Comparison of ENCODE assay signal across 17 cellular contexts in genomic region chr4:2247128-2248043, GRCh38. TPM values are rescaled to one million over a fixed set of nuclear protein-coding genes. Genes with fewer than 3 reads are reported as not detected.
DNase-seq lines count a peak whose midpoint lies in the region; ATAC-seq, FAIRE-seq and TF ChIP-seq lines count a peak whose summit lies in the region.
"Had no signal": no experiment of that assay in that cellular context is flagged by ENCODE, and none has a peak within 500 bp of the region (broad histone marks: within the 10 kb centered on the region; RNA-seq: fewer than 3 reads in every experiment).

No MANE protein-coding gene starts in this region.

- H2AFZ ChIP-seq in PC-9, result no peak overlapping the region
- H2AFZ ChIP-seq: parathyroid adenoma had no signal

- WGBS in right lobe of liver (ENCODE audit: insufficient coverage, low coverage, low lambda C conversion rate, missing lambda C conversion rate), result no CpG with 5 or more reads among the region's 42 CpGs

- H3K4me3 ChIP-seq in right lobe of liver (no peak overlapping the region), PC-9 (no peak overlapping the region)
- H3K4me3 ChIP-seq: lung had no signal

- H3F3A ChIP-seq in PC-9 (ENCODE audit: insufficient read depth, low read depth), result peaks cover 7% of the 10 kb centered on the region; the same call in 1 of the 2 replicates

- no peak overlapping the region for H3K27ac Mint-ChIP-seq in activated CD4-positive, alpha-beta memory T cell treated with anti-CD3 and anti-CD28 coated beads, Interleukin-2, amount 10 ng/mL, durations not matched to agents 7 days and 5 days

- POLR2A ChIA-PET in activated CD4-positive, alpha-beta memory T cell treated with anti-CD3 and anti-CD28 coated beads, Interleukin-2, amount 10 ng/mL, durations not matched to agents 7 days and 5 days (lab: Charles Lee), result no interaction called here
- POLR2A ChIA-PET in PC-9 (lab: Charles Lee; ENCODE audit: unreplicated experiment), result no interaction called here

- H3K36me3 ChIP-seq in right lobe of liver, result peaks cover 0 to 14% (median 6%) of the 10 kb centered on the region in 4 donors
- H3K36me3 ChIP-seq in PC-9 (ENCODE audit: low read depth), result no peaks in the 10 kb centered on the region

- no peak overlapping the region for H3K4me3 Mint-ChIP-seq in activated CD4-positive, alpha-beta memory T cell treated with anti-CD3 and anti-CD28 coated beads, Interleukin-2, amount 10 ng/mL, durations not matched to agents 7 days and 5 days

- H3K27ac ChIP-seq in right lobe of liver, result no peak overlapping the region
- no peak overlapping the region for H3K27ac ChIP-seq in PC-9
- H3K27ac ChIP-seq: HL-60, parathyroid adenoma had no signal

- CTCF ChIA-PET in activated CD4-positive, alpha-beta memory T cell treated with anti-CD3 and anti-CD28 coated beads, Interleukin-2, amount 10 ng/mL, durations not matched to agents 7 days and 5 days (lab: Charles Lee), result no interaction called here
- CTCF ChIA-PET in PC-9 (lab: Charles Lee), result no interaction called here

- TF ChIP-seq POLR2A in right lobe of liver (IDR thresholded peaks at IDR 0.05), result no peak

- no peaks in the 10 kb centered on the region for H3K79me2 ChIP-seq in PC-9 (ENCODE audit: low read depth)
- H3K79me2 ChIP-seq: parathyroid adenoma had no signal

- TF ChIP-seq CTCF in right lobe of liver (IDR thresholded peaks at IDR 0.05), result no peak
- TF ChIP-seq CTCF in PC-9 (conservative IDR thresholded peaks at IDR 0.05), result no peak

- H3K4me2 ChIP-seq in PC-9, result no peak overlapping the region

- peaks cover 19% of the 10 kb centered on the region for H3K4me1 Mint-ChIP-seq in activated CD4-positive, alpha-beta memory T cell treated with anti-CD3 and anti-CD28 coated beads, Interleukin-2, amount 10 ng/mL, durations not matched to agents 7 days and 5 days

- no peaks in the 10 kb centered on the region for H3K36me3 Mint-ChIP-seq in activated CD4-positive, alpha-beta memory T cell treated with anti-CD3 and anti-CD28 coated beads, Interleukin-2, amount 10 ng/mL, durations not matched to agents 7 days and 5 days (ENCODE audit: low read depth)

- no peaks in the 10 kb centered on the region for H3K27me3 ChIP-seq in right lobe of liver
- H3K27me3 ChIP-seq in PC-9 (ENCODE audit: insufficient read depth, low read depth), result no peaks in the 10 kb centered on the region

- no peak for FAIRE-seq in urothelium cell line (lab: Jason Lieb, UNC)
- FAIRE-seq: RCC 7860 had no signal

- H3K4me1 ChIP-seq in right lobe of liver (peaks cover 0 to 1% (median 0%) of the 10 kb centered on the region in 4 donors), PC-9 (replicated peaks; ENCODE audit: insufficient read depth) (no peaks in the 10 kb centered on the region)
- H3K4me1 ChIP-seq: parathyroid adenoma had no signal

- DNase-seq in stimulated activated CD4-positive, alpha-beta T cell treated with anti-CD3 and anti-CD28 coated beads, Interleukin-1b, Interleukin-23, amount 100 ng/mL, for 48 hours, result peak; percentile 1
- no peak for DNase-seq in stimulated activated CD4-positive, alpha-beta T cell treated with anti-CD3 and anti-CD28 coated beads, Interleukin-12 subunit alpha, Interleukin-12 subunit beta, amount 100 ng/mL, for 4 hours
- peak; percentile 15 for DNase-seq in activated CD4-positive, alpha-beta memory T cell treated with anti-CD3 and anti-CD28 coated beads, Interleukin-2, amount 10 ng/mL, durations not matched to agents 7 days and 5 days
- DNase-seq in right lobe of liver (peak; percentile 12 to 52 (median 47)), urothelium cell line (ENCODE audit: low spot score) (no peak), Ammon's horn (ENCODE audit: low spot score) (no peak), PC-9 (no peak)
- DNase-seq: activated T-cell treated with anti-CD3 and anti-CD28 coated beads for 4 hours, AML-193, EL, T-helper 9 cell had no signal

- H3K9me2 ChIP-seq in PC-9 (ENCODE audit: insufficient read depth), result no peaks in the 10 kb centered on the region

- H3K27me3 Mint-ChIP-seq in activated CD4-positive, alpha-beta memory T cell treated with anti-CD3 and anti-CD28 coated beads, Interleukin-2, amount 10 ng/mL, durations not matched to agents 7 days and 5 days, result no peaks in the 10 kb centered on the region
- H3K27me3 Mint-ChIP-seq: effector memory CD8-positive, alpha-beta T cell had no signal

- ATAC-seq in right lobe of liver, result no peak
- ATAC-seq in HG03439 (IDR thresholded peaks at IDR 0.05; ENCODE audit: unreplicated experiment), result no peak

- intact Hi-C loops in right lobe of liver (cut with DNase I) (no loop called here), PC-9 (cut with micrococcal nuclease; ENCODE audit: unreplicated experiment) (no loop called here)

- no peaks in the 10 kb centered on the region for H3K9me3 Mint-ChIP-seq in activated CD4-positive, alpha-beta memory T cell treated with anti-CD3 and anti-CD28 coated beads, Interleukin-2, amount 10 ng/mL, durations not matched to agents 7 days and 5 days
- H3K9me3 Mint-ChIP-seq: effector memory CD8-positive, alpha-beta T cell had no signal

- no TSS peak for BruUV-seq in PC-9 (replicated peaks; lab: Mats Ljungman, UMichigan)

- H3K9me3 ChIP-seq in right lobe of liver, result no peaks in the 10 kb centered on the region
- no peaks in the 10 kb centered on the region for H3K9me3 ChIP-seq in PC-9 (ENCODE audit: insufficient read depth, low read depth)

- no peaks in the 10 kb centered on the region for H4K20me1 ChIP-seq in PC-9 (ENCODE audit: insufficient read depth)

RNA-seq across cellular contexts. Expression of gene HAUS3, which starts 5.5 kb away (rescaled TPM):
- total RNA-seq in activated CD4-positive, alpha-beta memory T cell treated with anti-CD3 and anti-CD28 coated beads, Interleukin-2, amount 10 ng/mL, durations not matched to agents 7 days and 5 days, result 10 to 100 TPM; 27.1 to 27.4 TPM
- total RNA-seq in right lobe of liver, result 1 to 10 TPM; 3.5 to 5.1 (median 4.6) TPM
- total RNA-seq in PC-9 (2021), result 15.8 and 16.2 TPM in 2 replicates

RNA-seq across cellular contexts. Expression of gene POLN, which starts 5.5 kb away (rescaled TPM):
- total RNA-seq in activated CD4-positive, alpha-beta memory T cell treated with anti-CD3 and anti-CD28 coated beads, Interleukin-2, amount 10 ng/mL, durations not matched to agents 7 days and 5 days, result 1 to 10 TPM; 3.3 to 4.0 TPM
- total RNA-seq in right lobe of liver (1 to 10 TPM in 4 of 6 experiments, under 1 TPM in 2; 0.87 to 2.5 (median 1.4) TPM), PC-9 (2021) (0.18 and 1.3 TPM in 2 replicates)

RNA-seq across cellular contexts. Expression of gene MXD4, which starts 14.5 kb away (rescaled TPM):
- total RNA-seq in activated CD4-positive, alpha-beta memory T cell treated with anti-CD3 and anti-CD28 coated beads, Interleukin-2, amount 10 ng/mL, durations not matched to agents 7 days and 5 days, result 10 to 100 TPM; 26.9 to 29.6 TPM
- total RNA-seq in right lobe of liver (10 to 100 TPM; 17.8 to 23.0 (median 19.7) TPM), PC-9 (2021) (34.0 and 37.0 TPM in 2 replicates)

Comparison
In these comparisons a context has a peak if more than half of its experiments do, and no peak if none do; other contexts are left out.
1. DNase-seq: peak in stimulated activated CD4-positive, alpha-beta T cell treated with anti-CD3 and anti-CD28 coated beads, Interleukin-1b, Interleukin-23, amount 100 ng/mL, for 48 hours (single experiment), activated CD4-positive, alpha-beta memory T cell treated with anti-CD3 and anti-CD28 coated beads, Interleukin-2, amount 10 ng/mL, durations not matched to agents 7 days and 5 days (single experiment) and right lobe of liver (3 of 3); none in stimulated activated CD4-positive, alpha-beta T cell treated with anti-CD3 and anti-CD28 coated beads, Interleukin-12 subunit alpha, Interleukin-12 subunit beta, amount 100 ng/mL, for 4 hours (single experiment), urothelium cell line (single experiment), Ammon's horn (single experiment) and PC-9 (0 of 2).